8 cellular contexts compared by ENCODE assay signal in the genomic region with DNA sequence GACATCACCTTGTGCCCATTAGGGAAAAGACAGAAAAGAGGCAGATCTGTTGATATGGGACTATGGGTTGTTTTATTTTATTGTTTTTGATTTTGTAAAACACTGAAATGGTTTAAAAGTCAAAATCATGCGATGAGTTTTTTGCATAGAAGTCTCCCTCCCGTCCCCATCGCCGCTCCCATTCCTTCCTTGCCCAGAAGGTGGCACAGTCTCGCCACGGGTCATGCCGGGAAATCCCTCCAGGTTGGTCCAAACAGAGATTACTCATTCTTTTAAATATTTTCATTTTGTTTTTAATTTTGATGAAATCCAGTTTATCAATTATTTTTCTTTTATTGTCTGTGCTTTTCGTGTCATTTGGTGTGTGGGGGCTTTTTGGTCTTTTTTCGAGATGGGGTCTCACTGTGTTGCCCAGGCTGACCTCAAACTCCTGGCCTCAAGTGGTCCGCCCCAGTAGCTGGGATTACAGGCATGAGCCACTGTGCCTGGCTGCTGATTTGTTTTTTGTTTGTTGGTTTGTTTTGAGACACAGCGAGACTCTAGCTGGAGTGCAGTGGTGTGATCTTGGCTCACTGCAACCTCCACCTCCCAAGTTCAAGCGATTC. TPM values are rescaled to one million over a fixed set of nuclear protein-coding genes. Genes with fewer than 3 reads are reported as not detected.
DNase-seq lines count a peak whose midpoint lies in the region; ATAC-seq and TF ChIP-seq lines count a peak whose summit lies in the region.

No MANE protein-coding gene starts in this region.

- peaks cover 2 to 6% of the 10 kb centered on the region in 2 donors for H3K36me3 Mint-ChIP-seq in activated T-cell treated with anti-CD3 and anti-CD28 coated beads, Interleukin-2, amount 50 U/mL, for 72 hours (ENCODE audit: insufficient read depth in 2 of 2)
- peaks cover 25% of the 10 kb centered on the region for H3K36me3 Mint-ChIP-seq in activated T-cell treated with anti-CD3 and anti-CD28 coated beads, Interleukin-2, amount 50 U/mL, for 4 hours (ENCODE audit: insufficient read depth)

- H3K4me3 ChIP-seq in NB4 (ENCODE audit: low read depth, low read length) (no peak overlapping the region), astrocyte of the spinal cord (ENCODE audit: low read depth, low read length) (no peak overlapping the region), tibial artery (no peak overlapping the region)

- peak; percentile 41 for DNase-seq in activated T-cell treated with anti-CD3 and anti-CD28 coated beads, Interleukin-2, amount 50 U/mL, for 72 hours
- no peak for DNase-seq in activated T-cell treated with anti-CD3 and anti-CD28 coated beads, Interleukin-2, amount 50 U/mL, for 4 hours
- DNase-seq in NB4 (ENCODE audit: low read depth) (peak; percentile 56), astrocyte of the spinal cord (ENCODE audit: low read depth, low spot score) (peak; percentile 53), kidney glomerular epithelial cell (lab: John Stamatoyannopoulos, UW) (peak; percentile 54), tibial artery (peak in 1 of 2 donors; percentile 48)

- H3K9me3 ChIP-seq in tibial artery: no peaks in the 10 kb centered on the region

- no peaks in the 10 kb centered on the region for H3K27me3 ChIP-seq in tibial artery

- intact Hi-C loops in tibial artery (cut with DNase I; ENCODE audit: low total_unique reads): loop anchor here (5.0 kb wide), 2 partner anchors 48 to 58 kb away; a partner anchor contains a TSS

- no peak overlapping the region for H3K4me3 Mint-ChIP-seq in activated T-cell treated with anti-CD3 and anti-CD28 coated beads, Interleukin-2, amount 50 U/mL, for 72 hours
- H3K4me3 Mint-ChIP-seq in activated T-cell treated with anti-CD3 and anti-CD28 coated beads, Interleukin-2, amount 50 U/mL, for 4 hours: no peak overlapping the region

- H3K36me3 ChIP-seq in tibial artery: peaks cover 0 to 18% (median 0%) of the 10 kb centered on the region in 3 donors

- H3K27ac ChIP-seq in tibial artery: no peak overlapping the region

- H3K9me3 Mint-ChIP-seq in activated T-cell treated with anti-CD3 and anti-CD28 coated beads, Interleukin-2, amount 50 U/mL, for 72 hours: no peaks in the 10 kb centered on the region
- H3K9me3 Mint-ChIP-seq in activated T-cell treated with anti-CD3 and anti-CD28 coated beads, Interleukin-2, amount 50 U/mL, for 4 hours: no peaks in the 10 kb centered on the region

- TF ChIP-seq POLR2A in NB4 (IDR thresholded peaks at IDR 0.05; ENCODE audit: extremely low read depth, insufficient read length): no peak

- H3K4me1 ChIP-seq in tibial artery: no peaks in the 10 kb centered on the region

- in situ Hi-C loops in astrocyte of the spinal cord (cut with HindIII; ENCODE audit: low sequenced_read_pairs): no loop called here

- ATAC-seq in activated T-cell treated with anti-CD3 and anti-CD28 coated beads, Interleukin-2, amount 50 U/mL, for 72 hours (replicated peaks in 1 of 2): no peak
- ATAC-seq in activated T-cell treated with anti-CD3 and anti-CD28 coated beads, Interleukin-2, amount 50 U/mL, for 4 hours: no peak
- ATAC-seq in GM19467 (IDR thresholded peaks at IDR 0.05; ENCODE audit: unreplicated experiment) (no peak), GM19351 (IDR thresholded peaks at IDR 0.05; ENCODE audit: unreplicated experiment) (no peak)

- TF ChIP-seq CTCF in NB4 (IDR thresholded peaks at IDR 0.05; ENCODE audit: low read depth, low read length) (peak; percentile 66), astrocyte of the spinal cord (IDR thresholded peaks at IDR 0.05; ENCODE audit: low read depth, low read length) (peak; percentile 92), tibial artery (IDR thresholded peaks at IDR 0.05) (peak; percentile 64 to 69)

- no peak overlapping the region for H3K27ac Mint-ChIP-seq in activated T-cell treated with anti-CD3 and anti-CD28 coated beads, Interleukin-2, amount 50 U/mL, for 72 hours

- H3K27me3 Mint-ChIP-seq in activated T-cell treated with anti-CD3 and anti-CD28 coated beads, Interleukin-2, amount 50 U/mL, for 72 hours (ENCODE audit: low read depth): no peaks in the 10 kb centered on the region
- no peaks in the 10 kb centered on the region for H3K27me3 Mint-ChIP-seq in activated T-cell treated with anti-CD3 and anti-CD28 coated beads, Interleukin-2, amount 50 U/mL, for 4 hours (ENCODE audit: low read depth)

- H3K4me1 Mint-ChIP-seq in activated T-cell treated with anti-CD3 and anti-CD28 coated beads, Interleukin-2, amount 50 U/mL, for 72 hours (ENCODE audit: low read depth): peaks cover 7% of the 10 kb centered on the region
- peaks cover 2% of the 10 kb centered on the region for H3K4me1 Mint-ChIP-seq in activated T-cell treated with anti-CD3 and anti-CD28 coated beads, Interleukin-2, amount 50 U/mL, for 4 hours (ENCODE audit: low read depth)

RNA-seq across cellular contexts. Expression of a gene that starts 9.2 kb away (rescaled TPM):
- total RNA-seq in activated T-cell treated with anti-CD3 and anti-CD28 coated beads, Interleukin-2, amount 50 U/mL, for 72 hours: 10 to 100 TPM; 55.5 to 58.0 TPM
- total RNA-seq in activated T-cell treated with anti-CD3 and anti-CD28 coated beads, Interleukin-2, amount 50 U/mL, for 4 hours: 10 to 100 TPM; 12.8 to 14.7 (median 13.0) TPM

RNA-seq across cellular contexts. Expression of a gene that starts 26.8 kb away (rescaled TPM):
- 100 to 1,000 TPM; 178 to 250 TPM for total RNA-seq in activated T-cell treated with anti-CD3 and anti-CD28 coated beads, Interleukin-2, amount 50 U/mL, for 72 hours
- 100 to 1,000 TPM; 209 to 254 (median 230) TPM for total RNA-seq in activated T-cell treated with anti-CD3 and anti-CD28 coated beads, Interleukin-2, amount 50 U/mL, for 4 hours

RNA-seq across cellular contexts. Expression of a gene that starts 36.3 kb away (rescaled TPM):
- total RNA-seq in activated T-cell treated with anti-CD3 and anti-CD28 coated beads, Interleukin-2, amount 50 U/mL, for 72 hours: under 1 TPM in 1 of 2 donors, not detected in 1; 0.60 TPM
- total RNA-seq in activated T-cell treated with anti-CD3 and anti-CD28 coated beads, Interleukin-2, amount 50 U/mL, for 4 hours: under 1 TPM; 0.53 to 0.71 (median 0.56) TPM

RNA-seq across cellular contexts. Expression of a gene that starts 47.8 kb away (rescaled TPM):
- not detected for total RNA-seq in activated T-cell treated with anti-CD3 and anti-CD28 coated beads, Interleukin-2, amount 50 U/mL, for 72 hours
- total RNA-seq in activated T-cell treated with anti-CD3 and anti-CD28 coated beads, Interleukin-2, amount 50 U/mL, for 4 hours: not detected
